ENCODE assay signal across 12 cellular contexts in genomic region chr10:119377905-119378736, GRCh38.
DNase-seq lines count a peak whose midpoint lies in the region; ATAC-seq and TF ChIP-seq lines count a peak whose summit lies in the region.
"Had no signal": no experiment of that assay in that cellular context is flagged by ENCODE, and none has a peak within 500 bp of the region (broad histone marks: within the 10 kb centered on the region; RNA-seq: fewer than 3 reads in every experiment).

No MANE protein-coding gene starts in this region.

- H2AFZ ChIP-seq in MM.1S (ENCODE audit: low read length), result no peak overlapping the region

- no peak overlapping the region for H3K9ac ChIP-seq in MM.1S (ENCODE audit: low read length)

- H3K27me3 ChIP-seq in MM.1S (replicated peaks; ENCODE audit: insufficient read depth, low read length), result no peaks in the 10 kb centered on the region
- H3K27me3 ChIP-seq: left lung had no signal

- peaks cover 82% of the 10 kb centered on the region for H3K79me2 ChIP-seq in MM.1S (ENCODE audit: low read length)

- H3K4me1 ChIP-seq in MM.1S (ENCODE audit: low read length), result peaks cover 14% of the 10 kb centered on the region

- TF ChIP-seq CTCF in AG10803 (conservative IDR thresholded peaks at IDR 0.05; ENCODE audit: low read length) (no peak), MM.1S (IDR thresholded peaks at IDR 0.05; ENCODE audit: low read length) (no peak)

- H3K4me3 ChIP-seq in AG10803 (ENCODE audit: low read length) (no peak overlapping the region), MM.1S (ENCODE audit: low read length) (no peak overlapping the region)
- H3K4me3 ChIP-seq: left lung had no signal

- peaks cover 2% of the 10 kb centered on the region; the same call in 1 of the 2 replicates for H3F3A ChIP-seq in MM.1S (ENCODE audit: insufficient read depth, low read length)

- ATAC-seq in HG03521 (IDR thresholded peaks at IDR 0.05; ENCODE audit: unreplicated experiment), result no peak
- ATAC-seq: left lung had no signal

- no peaks in the 10 kb centered on the region for H3K9me3 ChIP-seq in MM.1S (replicated peaks; ENCODE audit: insufficient read depth, low read length)
- H3K9me3 ChIP-seq: left lung had no signal

- peak; percentile 47 for DNase-seq in AG10803 (ENCODE audit: low read depth)
- peak; percentile 5 for DNase-seq in NCI-H128 (lab: John Stamatoyannopoulos, UW; ENCODE audit: unreplicated experiment)
- DNase-seq in cerebellar nuclear complex (lab: John Stamatoyannopoulos, UW), result peak; percentile 92 to 94
- peak; percentile 88 for DNase-seq in myocyte (ENCODE audit: low read depth)
- no peak for DNase-seq in HCEC 1CT
- DNase-seq in DMS53 (lab: John Stamatoyannopoulos, UW), result no peak
- DNase-seq in MM.1S, result no peak
- DNase-seq: activated CD4-positive, alpha-beta T cell treated with anti-CD3 and anti-CD28 coated beads for 48 hours; central memory CD4-positive, alpha-beta T cell; KBM-7 had no signal

- H3K9me2 ChIP-seq in MM.1S (replicated peaks; ENCODE audit: insufficient read depth, low read length), result no peaks in the 10 kb centered on the region

- H3K4me2 ChIP-seq in MM.1S (ENCODE audit: low read depth, low read length), result no peak overlapping the region

- no peaks in the 10 kb centered on the region for H4K20me1 ChIP-seq in MM.1S (ENCODE audit: insufficient read depth, low read length)

- H3K36me3 ChIP-seq in MM.1S (replicated peaks; ENCODE audit: insufficient read depth, low read length), result 0 out of 2 replicates have a peak, but pooled peaks cover 11% of the 10 kb centered on the region

- H3K27ac ChIP-seq in MM.1S (ENCODE audit: low read length), result no peak overlapping the region
- H3K27ac ChIP-seq: left lung had no signal

Comparison
In these comparisons a context has a peak if more than half of its experiments do, and no peak if none do; other contexts are left out.
1. DNase-seq: peak in AG10803 (single experiment), NCI-H128 (single experiment), cerebellar nuclear complex (2 of 2) and myocyte (single experiment); none in HCEC 1CT (single experiment), DMS53 (single experiment) and MM.1S (single experiment).